8 cellular contexts compared by ENCODE assay signal in genomic region chr1:59730759-59731478, GRCh38.
DNase-seq lines count a peak whose midpoint lies in the region; ATAC-seq and TF ChIP-seq lines count a peak whose summit lies in the region.

No MANE protein-coding gene starts in this region.

- H3K4me2 ChIP-seq in DND-41 (ENCODE audit: insufficient read depth, low read length) = no peak overlapping the region

- H3K4me3 ChIP-seq in DND-41 (ENCODE audit: low read depth in 1 of 2, low read length in 2 of 2) = no peak overlapping the region
- H3K4me3 ChIP-seq in choroid plexus epithelial cell (ENCODE audit: low read depth, low read length) = no peak overlapping the region
- H3K4me3 ChIP-seq in liver (ENCODE audit: low read depth in 1 of 3, low read length in 3 of 3) = no peak overlapping the region

- H3K36me3 ChIP-seq in DND-41 (ENCODE audit: insufficient read depth, low read length) (0 out of 2 replicates have a peak, but pooled peaks cover 9% of the 10 kb centered on the region), liver (ENCODE audit: control insufficient read depth in 4 of 4, insufficient read depth in 3 of 4, low read depth in 1 of 4, low read length in 3 of 4) (peaks cover 0 to 5% (median 5%) of the 10 kb centered on the region in 4 donors)

- WGBS in liver = 56% methylated on average over 12 of the region's 12 CpGs

- no peaks in the 10 kb centered on the region for H3K27me3 Mint-ChIP-seq in T-helper 17 cell

- peak; percentile 47 for DNase-seq in DND-41
- DNase-seq in NCI-H446 treated with DMSO at 0.1 percent for 48 hours (lab: John Stamatoyannopoulos, UW) = peak; percentile 9
- peak; percentile 94 for DNase-seq in choroid plexus epithelial cell (ENCODE audit: low read depth)
- peak; percentile 64 for DNase-seq in superior temporal gyrus (ENCODE audit: extremely low spot score)
- no peak for DNase-seq in T-helper 17 cell

- ATAC-seq in DND-41 (ENCODE audit: insufficient read depth, low read depth) (peak; percentile 79), HG03139 (IDR thresholded peaks at IDR 0.05; ENCODE audit: unreplicated experiment) (no peak), GM19395 (IDR thresholded peaks at IDR 0.05; ENCODE audit: unreplicated experiment) (no peak), T-helper 17 cell (no peak)

- H3K4me1 ChIP-seq in DND-41 (ENCODE audit: insufficient read depth, low read length) (peaks cover 20% of the 10 kb centered on the region), liver (ENCODE audit: control insufficient read depth in 4 of 4, insufficient read depth in 4 of 4, low read length in 3 of 4) (no peaks in the 10 kb centered on the region)

- no peak for TF ChIP-seq RAD21 in liver (IDR thresholded peaks at IDR 0.05)

- H3K27me3 ChIP-seq in DND-41 (ENCODE audit: insufficient read depth, low read length, poor library complexity) (no peaks in the 10 kb centered on the region), liver (ENCODE audit: control insufficient read depth in 4 of 4, insufficient read depth in 4 of 4, low read length in 3 of 4) (no peaks in the 10 kb centered on the region)

- H3K79me2 ChIP-seq in DND-41 (ENCODE audit: insufficient read depth, low read length) = no peaks in the 10 kb centered on the region

- H3K27ac Mint-ChIP-seq in T-helper 17 cell = no peak overlapping the region

- H3K27ac ChIP-seq in DND-41 (ENCODE audit: low read length) (peak overlapping the region; percentile 56), liver (ENCODE audit: low read depth in 1 of 2, low read length in 2 of 2) (peak overlapping the region in 1 of 2 donors; percentile 32)

- H3K9me3 ChIP-seq in DND-41 (ENCODE audit: insufficient read depth, low read length, severe bottlenecking) = peaks cover 3% of the 10 kb centered on the region
- H3K9me3 ChIP-seq in liver (ENCODE audit: control insufficient read depth in 4 of 4, low read length in 3 of 4) = no peaks in the 10 kb centered on the region
- H3K9me3 ChIP-seq in T-helper 17 cell (ENCODE audit: control insufficient read depth, low read length, poor library complexity, severe bottlenecking) = no peaks in the 10 kb centered on the region

- no peak overlapping the region for H2AFZ ChIP-seq in DND-41 (ENCODE audit: low read depth, low read length)

- TF ChIP-seq CTCF in DND-41 (IDR thresholded peaks at IDR 0.05; ENCODE audit: borderline replicate concordance, extremely low read depth, low read length, poor library complexity, severe bottlenecking) (no peak), choroid plexus epithelial cell (conservative IDR thresholded peaks at IDR 0.05; ENCODE audit: low read depth, low read length) (no peak), liver (IDR thresholded peaks at IDR 0.05; ENCODE audit: low read depth, low read length, missing input control) (no peak)

- H3K4me1 Mint-ChIP-seq in T-helper 17 cell = peaks cover 8% of the 10 kb centered on the region

- H3K4me3 Mint-ChIP-seq in T-helper 17 cell = no peak overlapping the region

- H4K20me1 ChIP-seq in DND-41 (ENCODE audit: insufficient read depth, low read length) = no peaks in the 10 kb centered on the region

- H3K9ac ChIP-seq in DND-41 (ENCODE audit: low read depth, low read length) (no peak overlapping the region), liver (ENCODE audit: low read depth in 1 of 2, low read length in 2 of 2) (no peak overlapping the region)

- peaks cover 4% of the 10 kb centered on the region for H3K36me3 Mint-ChIP-seq in T-helper 17 cell (ENCODE audit: low read depth)

TF ChIP-seq in liver, 16 proteins besides CTCF, POLR2A, EP300 and RAD21:
- TF ChIP-seq HNF4A (conservative IDR thresholded peaks at IDR 0.05) (peak; percentile 64 to 69), TAF1 (conservative IDR thresholded peaks at IDR 0.05) (no peak), MAX (IDR thresholded peaks at IDR 0.05) (no peak), YY1 (IDR thresholded peaks at IDR 0.05) (peak; percentile 54), FOXA1 (IDR thresholded peaks at IDR 0.05) (no peak), SP1 (IDR thresholded peaks at IDR 0.05) (no peak)

Comparison
In these comparisons a context has a peak if more than half of its experiments do, and no peak if none do; other contexts are left out.
1. DNase-seq: peak in DND-41 (single experiment), NCI-H446 treated with DMSO at 0.1 percent for 48 hours (single experiment), choroid plexus epithelial cell (single experiment) and superior temporal gyrus (single experiment); none in T-helper 17 cell (0 of 3).